Comparison of ENCODE assay signal across 1 cellular context in the genomic region with DNA sequence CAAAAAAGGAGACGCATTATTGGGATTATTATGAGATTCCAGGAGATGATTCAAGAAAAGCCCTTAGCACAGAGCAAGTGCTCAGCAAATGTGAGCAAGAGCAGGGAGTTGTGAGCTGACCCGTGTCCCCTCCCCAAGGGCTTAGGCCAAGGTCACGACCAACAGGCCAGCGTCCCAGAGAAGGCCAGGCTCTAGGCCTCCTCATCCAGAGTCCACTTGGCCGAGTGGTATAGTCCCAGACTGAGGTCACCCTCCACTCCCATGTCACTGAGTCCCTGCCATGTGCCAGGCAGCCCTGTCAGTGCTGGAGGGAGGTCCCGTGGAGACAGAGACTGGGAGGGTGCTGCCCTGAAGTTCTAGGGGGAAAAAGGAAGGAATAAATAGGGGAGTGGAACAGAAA.
A peak's percentile ranks its signal among the peaks of the same experiment; 100 is the strongest.
TF ChIP-seq lines count a peak whose summit lies in the region.

No MANE protein-coding gene starts in this region.

TF ChIP-seq in HepG2, 621 proteins besides CTCF, POLR2A, EP300 and RAD21:
- no peak for TF ChIP-seq ZNF790 (CRISPR knock-in tag; IDR thresholded peaks at IDR 0.05; ENCODE audit: borderline replicate concordance)
- TF ChIP-seq ZNF530 (CRISPR knock-in tag; IDR thresholded peaks at IDR 0.05; ENCODE audit: low read depth), result no peak
- no peak for TF ChIP-seq ZMYM3 (CRISPR knock-in tag; IDR thresholded peaks at IDR 0.05)
- TF ChIP-seq CHD2 (IDR thresholded peaks at IDR 0.05; ENCODE audit: low read depth, low read length), result no peak
- no peak for TF ChIP-seq ZNF709 (CRISPR knock-in tag; IDR thresholded peaks at IDR 0.05)
- no peak for TF ChIP-seq PHF8 (CRISPR knock-in tag; IDR thresholded peaks at IDR 0.05)
- peak; percentile 62 for TF ChIP-seq ZSCAN25 (CRISPR knock-in tag; IDR thresholded peaks at IDR 0.05)
- TF ChIP-seq SALL1 (CRISPR knock-in tag; IDR thresholded peaks at IDR 0.05), result peak; percentile 23; the same call in 1 of the 2 replicates
- TF ChIP-seq, protein P1, sequence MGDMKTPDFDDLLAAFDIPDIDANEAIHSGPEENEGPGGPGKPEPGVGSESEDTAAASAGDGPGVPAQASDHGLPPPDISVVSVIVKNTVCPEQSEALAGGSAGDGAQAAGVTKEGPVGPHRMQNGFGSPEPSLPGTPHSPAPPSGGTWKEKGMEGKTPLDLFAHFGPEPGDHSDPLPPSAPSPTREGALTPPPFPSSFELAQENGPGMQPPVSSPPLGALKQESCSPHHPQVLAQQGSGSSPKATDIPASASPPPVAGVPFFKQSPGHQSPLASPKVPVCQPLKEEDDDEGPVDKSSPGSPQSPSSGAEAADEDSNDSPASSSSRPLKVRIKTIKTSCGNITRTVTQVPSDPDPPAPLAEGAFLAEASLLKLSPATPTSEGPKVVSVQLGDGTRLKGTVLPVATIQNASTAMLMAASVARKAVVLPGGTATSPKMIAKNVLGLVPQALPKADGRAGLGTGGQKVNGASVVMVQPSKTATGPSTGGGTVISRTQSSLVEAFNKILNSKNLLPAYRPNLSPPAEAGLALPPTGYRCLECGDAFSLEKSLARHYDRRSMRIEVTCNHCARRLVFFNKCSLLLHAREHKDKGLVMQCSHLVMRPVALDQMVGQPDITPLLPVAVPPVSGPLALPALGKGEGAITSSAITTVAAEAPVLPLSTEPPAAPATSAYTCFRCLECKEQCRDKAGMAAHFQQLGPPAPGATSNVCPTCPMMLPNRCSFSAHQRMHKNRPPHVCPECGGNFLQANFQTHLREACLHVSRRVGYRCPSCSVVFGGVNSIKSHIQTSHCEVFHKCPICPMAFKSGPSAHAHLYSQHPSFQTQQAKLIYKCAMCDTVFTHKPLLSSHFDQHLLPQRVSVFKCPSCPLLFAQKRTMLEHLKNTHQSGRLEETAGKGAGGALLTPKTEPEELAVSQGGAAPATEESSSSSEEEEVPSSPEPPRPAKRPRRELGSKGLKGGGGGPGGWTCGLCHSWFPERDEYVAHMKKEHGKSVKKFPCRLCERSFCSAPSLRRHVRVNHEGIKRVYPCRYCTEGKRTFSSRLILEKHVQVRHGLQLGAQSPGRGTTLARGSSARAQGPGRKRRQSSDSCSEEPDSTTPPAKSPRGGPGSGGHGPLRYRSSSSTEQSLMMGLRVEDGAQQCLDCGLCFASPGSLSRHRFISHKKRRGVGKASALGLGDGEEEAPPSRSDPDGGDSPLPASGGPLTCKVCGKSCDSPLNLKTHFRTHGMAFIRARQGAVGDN (CRISPR knock-in tag; IDR thresholded peaks at IDR 0.05), result peak; percentile 32; the same call in 1 of the 2 replicates
- TF ChIP-seq HNF4A (CRISPR knock-in tag; IDR thresholded peaks at IDR 0.05), result peak; percentile 58
- TF ChIP-seq, protein P2, sequence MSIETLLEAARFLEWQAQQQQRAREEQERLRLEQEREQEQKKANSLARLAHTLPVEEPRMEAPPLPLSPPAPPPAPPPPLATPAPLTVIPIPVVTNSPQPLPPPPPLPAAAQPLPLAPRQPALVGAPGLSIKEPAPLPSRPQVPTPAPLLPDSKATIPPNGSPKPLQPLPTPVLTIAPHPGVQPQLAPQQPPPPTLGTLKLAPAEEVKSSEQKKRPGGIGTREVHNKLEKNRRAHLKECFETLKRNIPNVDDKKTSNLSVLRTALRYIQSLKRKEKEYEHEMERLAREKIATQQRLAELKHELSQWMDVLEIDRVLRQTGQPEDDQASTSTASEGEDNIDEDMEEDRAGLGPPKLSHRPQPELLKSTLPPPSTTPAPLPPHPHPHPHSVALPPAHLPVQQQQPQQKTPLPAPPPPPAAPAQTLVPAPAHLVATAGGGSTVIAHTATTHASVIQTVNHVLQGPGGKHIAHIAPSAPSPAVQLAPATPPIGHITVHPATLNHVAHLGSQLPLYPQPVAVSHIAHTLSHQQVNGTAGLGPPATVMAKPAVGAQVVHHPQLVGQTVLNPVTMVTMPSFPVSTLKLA (IDR thresholded peaks at IDR 0.05), result 0 out of 2 replicates have a peak, but pooled peaks have one; percentile 17
- TF ChIP-seq NR2F6 (IDR thresholded peaks at IDR 0.05), result peak; percentile 30; the same call in 1 of the 2 replicates
- peak; percentile 58; the same call in 1 of the 2 replicates for TF ChIP-seq NR2F6 (CRISPR knock-in tag; IDR thresholded peaks at IDR 0.05)
- no peak for TF ChIP-seq RBFOX2 (IDR thresholded peaks at IDR 0.05; ENCODE audit: low read depth, low read length)
- TF ChIP-seq ARID4A (CRISPR knock-in tag; IDR thresholded peaks at IDR 0.05; ENCODE audit: borderline replicate concordance), result no peak
- TF ChIP-seq HDAC1 (CRISPR knock-in tag; IDR thresholded peaks at IDR 0.05), result 0 out of 2 replicates have a peak, but pooled peaks have one; percentile 26
- TF ChIP-seq MAF1 (CRISPR knock-in tag; IDR thresholded peaks at IDR 0.05; ENCODE audit: borderline replicate concordance), result no peak
- no peak for TF ChIP-seq ZNF251 (CRISPR knock-in tag; IDR thresholded peaks at IDR 0.05)
- 0 out of 2 replicates have a peak, but pooled peaks have one; percentile 68 for TF ChIP-seq ESRRA (CRISPR knock-in tag; IDR thresholded peaks at IDR 0.05; ENCODE audit: low read depth)
- TF ChIP-seq MYNN (CRISPR knock-in tag; IDR thresholded peaks at IDR 0.05; ENCODE audit: low read depth), result no peak
- TF ChIP-seq CERS6 (CRISPR knock-in tag; IDR thresholded peaks at IDR 0.05), result no peak
- TF ChIP-seq NFKB2 (CRISPR knock-in tag; IDR thresholded peaks at IDR 0.05; ENCODE audit: borderline replicate concordance), result no peak
- no peak for TF ChIP-seq ZNF543 (CRISPR knock-in tag; IDR thresholded peaks at IDR 0.05)
- TF ChIP-seq ZFX (CRISPR knock-in tag; IDR thresholded peaks at IDR 0.05; ENCODE audit: low read depth), result peak; percentile 58
- TF ChIP-seq ZNF335 (CRISPR knock-in tag; IDR thresholded peaks at IDR 0.05), result no peak
- TF ChIP-seq, protein P3, sequence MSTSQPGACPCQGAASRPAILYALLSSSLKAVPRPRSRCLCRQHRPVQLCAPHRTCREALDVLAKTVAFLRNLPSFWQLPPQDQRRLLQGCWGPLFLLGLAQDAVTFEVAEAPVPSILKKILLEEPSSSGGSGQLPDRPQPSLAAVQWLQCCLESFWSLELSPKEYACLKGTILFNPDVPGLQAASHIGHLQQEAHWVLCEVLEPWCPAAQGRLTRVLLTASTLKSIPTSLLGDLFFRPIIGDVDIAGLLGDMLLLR (CRISPR knock-in tag; IDR thresholded peaks at IDR 0.05), result no peak
- TF ChIP-seq ZNF777 (CRISPR knock-in tag; IDR thresholded peaks at IDR 0.05), result no peak
TF ChIP-seq in HepG2: peak in this region for 9.
